Comparison of ENCODE assay signal across 20 cellular contexts in the genomic region with DNA sequence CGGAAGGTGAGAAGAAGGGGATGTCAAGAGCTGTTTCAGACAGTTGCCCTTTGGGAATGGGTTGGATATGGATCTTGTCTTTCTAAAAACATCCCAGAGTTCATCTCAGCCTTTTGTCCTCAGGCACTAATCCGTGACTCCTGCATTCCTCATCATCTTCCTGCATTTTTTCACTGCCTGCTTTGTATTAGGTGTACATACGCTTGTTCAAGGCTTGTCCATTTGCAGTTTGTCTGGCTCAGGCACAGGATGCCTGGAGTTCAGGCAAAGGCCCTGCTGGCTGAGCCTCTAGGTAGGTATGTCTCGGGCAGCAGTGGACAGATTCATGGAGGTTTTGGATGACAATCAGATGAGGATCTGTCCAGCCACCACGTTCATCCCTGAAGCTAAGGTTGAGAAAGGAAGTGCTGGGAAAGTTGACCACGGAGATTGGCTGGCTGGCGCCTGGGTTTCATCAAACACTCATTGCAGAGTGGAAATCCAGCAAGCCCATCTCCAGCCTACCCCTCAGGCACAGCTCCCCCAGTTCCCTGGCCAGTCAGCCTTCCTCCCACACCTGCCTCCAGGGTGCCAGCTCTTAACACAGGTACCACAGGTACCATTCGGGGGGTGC. TPM values are rescaled to one million over a fixed set of nuclear protein-coding genes. Genes with fewer than 3 reads are reported as not detected.
DNase-seq lines count a peak whose midpoint lies in the region; FAIRE-seq and TF ChIP-seq lines count a peak whose summit lies in the region.
"Had no signal": no experiment of that assay in that cellular context is flagged by ENCODE, and none has a peak within 500 bp of the region (broad histone marks: within the 10 kb centered on the region; RNA-seq: fewer than 3 reads in every experiment).

No MANE protein-coding gene starts in this region.

- TF ChIP-seq CTCF in bronchial epithelial cell (IDR thresholded peaks at IDR 0.05; ENCODE audit: insufficient read depth, low read length, severe bottlenecking): no peak
- TF ChIP-seq CTCF in GM20000 (IDR thresholded peaks at IDR 0.05; ENCODE audit: extremely low read depth, missing control alignments): no peak

- no peaks in the 10 kb centered on the region for H3K36me3 ChIP-seq in bronchial epithelial cell (ENCODE audit: control insufficient read depth, insufficient read depth, low read length)
- H3K36me3 ChIP-seq: BLaER1 treated with 17β-estradiol and CSF1 and Interleukin-3, amounts not matched to agents 10 nM and 100 nM had no signal

- H3K4me3 ChIP-seq in bronchial epithelial cell (ENCODE audit: low read depth, low read length): no peak overlapping the region
- H3K4me3 ChIP-seq: A549; BLaER1 treated with 17β-estradiol and CSF1 and Interleukin-3, amounts not matched to agents 10 nM and 100 nM; K562 had no signal

- peak; percentile 40 for FAIRE-seq in bronchial epithelial cell (lab: Jason Lieb, UNC)
- FAIRE-seq: A549, D721Med, H54, K562 had no signal

- DNase-seq in EL: peak; percentile 52
- DNase-seq in HPDE6-E6E7 (ENCODE audit: extremely low spot score): peak; percentile 44
- peak; percentile 85 for DNase-seq in bronchial epithelial cell (ENCODE audit: low read depth)
- peak; percentile 33 for DNase-seq in kidney tubule cell (ENCODE audit: low spot score)
- no peak for DNase-seq in substantia nigra (lab: John Stamatoyannopoulos, UW)
- no peak for DNase-seq in effector CD8-positive, alpha-beta T cell (lab: John Stamatoyannopoulos, UW)
- DNase-seq in NCI-H510A treated with DMSO at 0.1 percent for 48 hours (lab: John Stamatoyannopoulos, UW): no peak
- DNase-seq in GM20000 (ENCODE audit: low spot score): no peak
- DNase-seq: CD8-positive, alpha-beta memory T cell; DND-41; NCI-H1436; NCI-H2029; NCI-H510A; NCI-H82; SHP77 had no signal

- H3K27me3 ChIP-seq in bronchial epithelial cell (ENCODE audit: control insufficient read depth, insufficient read depth, low read length): no peaks in the 10 kb centered on the region
- H3K27me3 ChIP-seq: BLaER1 treated with 17β-estradiol and CSF1 and Interleukin-3, amounts not matched to agents 10 nM and 100 nM had no signal

- no peak overlapping the region for H3K27ac ChIP-seq in substantia nigra (ENCODE audit: low read depth, low read length, poor library complexity, severe bottlenecking)
- H3K27ac ChIP-seq: A549; BLaER1 treated with 17β-estradiol and CSF1 and Interleukin-3, amounts not matched to agents 10 nM and 100 nM had no signal

RNA-seq across cellular contexts. Expression of a gene that starts 12.4 kb away (rescaled TPM):
- 63.1 and 88.5 TPM in 2 replicates for total RNA-seq in bronchial epithelial cell

RNA-seq across cellular contexts. Expression of a gene that starts 46.2 kb away (rescaled TPM):
- total RNA-seq in bronchial epithelial cell: 3.2 and 3.4 TPM in 2 replicates

RNA-seq across cellular contexts. Expression of a gene that starts 53.3 kb away (rescaled TPM):
- under 0.01 TPM in 2 replicates for total RNA-seq in bronchial epithelial cell
- total RNA-seq: CD8-positive, alpha-beta memory T cell; K562 had no signal

Comparison
In these comparisons a context has a peak if more than half of its experiments do, and no peak if none do; other contexts are left out.
1. DNase-seq: peak in EL (single experiment), HPDE6-E6E7 (single experiment), bronchial epithelial cell (single experiment) and kidney tubule cell (single experiment); none in substantia nigra (0 of 49), effector CD8-positive, alpha-beta T cell (single experiment), NCI-H510A treated with DMSO at 0.1 percent for 48 hours (single experiment) and GM20000 (single experiment).